ENCODE assay signal across 39 cellular contexts in genomic region chr3:42934111-42934510, GRCh38. TPM values are rescaled to one million over a fixed set of nuclear protein-coding genes. Genes with fewer than 3 reads are reported as not detected.
"Had no signal": no experiment of that assay in that cellular context is flagged by ENCODE, and none has a peak within 500 bp of the region (broad histone marks: within the 10 kb centered on the region; RNA-seq: fewer than 3 reads in every experiment).

No MANE protein-coding gene starts in this region.

- H3K4me3 ChIP-seq: MG63 had no signal

- H3K9me3 ChIP-seq: MG63 had no signal

- H3K27me3 ChIP-seq: MG63 had no signal

- H3K36me3 ChIP-seq: MG63 had no signal

- DNase-seq: Kasumi-1, MG63, MM.1S, MV-4-11, NCI-H1048, NCI-H1092, NCI-H1092 treated with DMSO at 0.1 percent for 48 hours, NCI-H1105, NCI-H1105 treated with DMSO at 0.1 percent for 48 hours, NCI-H1417, NCI-H1417 treated with DMSO at 0.1 percent for 48 hours, NCI-H1436, NCI-H1436 treated with DMSO at 0.1 percent for 48 hours, NCI-H146, NCI-H1694, NCI-H1694 treated with DMSO at 0.1 percent for 48 hours, NCI-H187, NCI-H187 treated with DMSO at 0.1 percent for 48 hours, NCI-H1930, NCI-H2029, NCI-H2029 treated with DMSO at 0.1 percent for 48 hours, NCI-H2081, NCI-H2081 treated with DMSO at 0.1 percent for 48 hours, NCI-H2107, NCI-H2171, NCI-H2171 treated with DMSO at 0.1 percent for 48 hours, NCI-H2227 treated with DMSO at 0.1 percent for 48 hours, NCI-H226, NCI-H345, NCI-H446, NCI-H446 treated with DMSO at 0.1 percent for 48 hours, NCI-H510A, NCI-H510A treated with DMSO at 0.1 percent for 48 hours, NCI-H524, NCI-H524 treated with DMSO at 0.1 percent for 48 hours had no signal

RNA-seq across cellular contexts. Expression of gene ZNF662, which starts 28.2 kb away (rescaled TPM):
- total RNA-seq: MCF 10A, NCI-H460 had no signal

RNA-seq across cellular contexts. Expression of gene GASK1A, which starts 45.0 kb away (rescaled TPM):
- total RNA-seq: LHCN-M2, MCF 10A, NCI-H460 had no signal

RNA-seq across cellular contexts. Expression of gene CYP8B1, which starts 58.4 kb away (rescaled TPM):
- total RNA-seq: LHCN-M2, M059J, MCF 10A, NCI-H460 had no signal
